32 cellular contexts compared by ENCODE assay signal in the genomic region with DNA sequence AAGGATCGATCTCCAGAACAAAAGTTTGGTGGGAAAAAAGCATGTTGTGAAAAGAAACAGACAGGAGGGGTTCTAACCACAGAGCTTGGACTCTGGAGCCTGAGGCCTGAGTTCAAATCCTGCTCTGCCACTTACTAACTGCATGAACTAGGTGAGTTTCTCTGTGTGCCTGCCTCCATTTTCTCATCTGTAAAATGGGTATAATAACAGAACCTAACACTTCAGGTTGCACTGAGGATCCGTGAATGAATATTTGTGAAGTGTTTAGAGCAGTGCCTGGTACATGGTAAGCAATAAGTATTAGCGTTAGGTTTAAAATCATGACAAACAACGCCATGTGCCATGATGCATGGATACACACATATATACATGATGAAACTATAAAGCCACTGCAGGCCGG. TPM values are rescaled to one million over a fixed set of nuclear protein-coding genes. Genes with fewer than 3 reads are reported as not detected.
"Had no signal": no experiment of that assay in that cellular context is flagged by ENCODE, and none has a peak within 500 bp of the region (broad histone marks: within the 10 kb centered on the region; RNA-seq: fewer than 3 reads in every experiment).

No MANE protein-coding gene starts in this region.

- H3K36me3 ChIP-seq: neural progenitor cell, ovary, spleen, suprapubic skin, thoracic aorta, thyroid gland, tibial nerve, upper lobe of left lung, vagina had no signal

- H3K36me3 Mint-ChIP-seq: natural killer cell, neural progenitor cell had no signal

- H3K27me3 ChIP-seq: neural progenitor cell, ovary, spleen, suprapubic skin, thyroid gland, tibial nerve, upper lobe of left lung, vagina had no signal

- H3K9me3 ChIP-seq: ovary, psoas muscle, spleen, suprapubic skin, thoracic aorta, thyroid gland, tibial nerve, upper lobe of left lung, vagina had no signal

- H3K27me3 Mint-ChIP-seq: progenitor cell of endocrine pancreas; stimulated activated memory B cell treated with anti-CD40 and anti-IgM and Interleukin-4, amounts not matched to agents 10 μg/mL and 1 μg/mL and 100 μg/mL, for 72 hours; stimulated activated naive CD8-positive, alpha-beta T cell treated with anti-CD3 and anti-CD28 coated beads, Interleukin-15, amount 100 ng/mL, for 72 hours had no signal

- H3K79me2 ChIP-seq: parathyroid adenoma had no signal

- FAIRE-seq: urothelium cell line had no signal

- DNase-seq: natural killer cell; occipital lobe; ovary; posterior cingulate gyrus; psoas muscle; right cardiac atrium; spleen; stimulated activated CD4-positive, alpha-beta T cell treated with anti-CD3 and anti-CD28 coated beads, Interleukin-12 subunit alpha, Interleukin-12 subunit beta, amount 100 ng/mL, for 4 hours; stimulated activated CD4-positive, alpha-beta T cell treated with anti-CD3 and anti-CD28 coated beads, Interleukin-1b, Interleukin-23, amount 100 ng/mL, for 48 hours; stimulated activated CD4-positive, alpha-beta T cell treated with anti-CD3 and anti-CD28 coated beads, Interleukin-4, amount 100 ng/mL, for 1 hour; stimulated activated CD4-positive, alpha-beta T cell treated with anti-CD3 and anti-CD28 coated beads, Interleukin-4, amount 100 ng/mL, for 4 hours; stimulated activated CD8-positive, alpha-beta memory T cell treated with anti-CD3 and anti-CD28 coated beads, Interleukin-4, amount 100 ng/mL, for 48 hours; stimulated activated naive CD4-positive, alpha-beta T cell; stimulated activated naive CD8-positive, alpha-beta T cell treated with anti-CD3 and anti-CD28 coated beads, Interleukin-15, amount 100 ng/mL, for 72 hours; stimulated activated naive CD8-positive, alpha-beta T cell treated with anti-CD3 and anti-CD28 coated beads, Interleukin-15, Interleukin-2, amounts not matched to agents 100 U/mL and 50 U/mL, for 24 hours; substantia nigra; thyroid gland; trophoblast cell; upper lobe of left lung had no signal

- H3K9me3 Mint-ChIP-seq: natural killer cell; nephron; neural progenitor cell; stimulated activated memory B cell treated with anti-CD40 and anti-IgM and Interleukin-4, amounts not matched to agents 10 μg/mL and 1 μg/mL and 100 μg/mL, for 72 hours; stimulated activated naive CD8-positive, alpha-beta T cell treated with anti-CD3 and anti-CD28 coated beads, Interleukin-15, amount 100 ng/mL, for 72 hours had no signal

- ATAC-seq: natural killer cell; psoas muscle; right cardiac atrium; sciatic nerve; stimulated activated memory B cell treated with anti-CD40 and anti-IgM and Interleukin-4, amounts not matched to agents 10 μg/mL and 1 μg/mL and 100 μg/mL, for 72 hours; stimulated activated naive CD8-positive, alpha-beta T cell treated with anti-CD3 and anti-CD28 coated beads, Interleukin-15, amount 100 ng/mL, for 72 hours; stimulated activated naive CD8-positive, alpha-beta T cell treated with anti-CD3 and anti-CD28 coated beads, Interleukin-15, Interleukin-2, amounts not matched to agents 100 U/mL and 50 U/mL, for 24 hours had no signal

- H3K4me3 ChIP-seq: neural progenitor cell, ovary, psoas muscle, skin epidermis, smooth muscle cell, spleen, suprapubic skin, thoracic aorta, thyroid gland, tibial nerve, upper lobe of left lung, vagina had no signal

- H3K4me1 ChIP-seq: parathyroid adenoma, psoas muscle, spleen, suprapubic skin, thyroid gland, tibial nerve, upper lobe of left lung, vagina had no signal

- H3K27ac Mint-ChIP-seq: natural killer cell; nephron; neural progenitor cell; progenitor cell of endocrine pancreas; stimulated activated naive CD8-positive, alpha-beta T cell treated with anti-CD3 and anti-CD28 coated beads, Interleukin-15, amount 100 ng/mL, for 72 hours had no signal

- H3K27ac ChIP-seq: neural progenitor cell, ovary, parathyroid adenoma, psoas muscle, skin epidermis, spleen, suprapubic skin, thoracic aorta, thyroid gland, tibial nerve, upper lobe of left lung, vagina had no signal

- H3K4me1 Mint-ChIP-seq: nephron; neural progenitor cell; stimulated activated memory B cell treated with anti-CD40 and anti-IgM and Interleukin-4, amounts not matched to agents 10 μg/mL and 1 μg/mL and 100 μg/mL, for 72 hours; stimulated activated naive CD8-positive, alpha-beta T cell treated with anti-CD3 and anti-CD28 coated beads, Interleukin-15, amount 100 ng/mL, for 72 hours had no signal

- H3K9ac ChIP-seq: neural progenitor cell, parathyroid adenoma had no signal

- H2AFZ ChIP-seq: neural progenitor cell, parathyroid adenoma had no signal

- H3K4me2 ChIP-seq: neural progenitor cell, smooth muscle cell had no signal

- H3K4me3 Mint-ChIP-seq: natural killer cell; nephron; neural progenitor cell; stimulated activated memory B cell treated with anti-CD40 and anti-IgM and Interleukin-4, amounts not matched to agents 10 μg/mL and 1 μg/mL and 100 μg/mL, for 72 hours; stimulated activated naive CD8-positive, alpha-beta T cell treated with anti-CD3 and anti-CD28 coated beads, Interleukin-15, amount 100 ng/mL, for 72 hours had no signal

RNA-seq across cellular contexts. Expression of a gene that starts 36.6 kb away (rescaled TPM):
- total RNA-seq: natural killer cell, psoas muscle, smooth muscle cell, thoracic aorta, vagina had no signal

RNA-seq across cellular contexts. Expression of a gene that starts 36.7 kb away (rescaled TPM):
- total RNA-seq: natural killer cell had no signal
